ENCODE assay signal across 25 cellular contexts in the genomic region with DNA sequence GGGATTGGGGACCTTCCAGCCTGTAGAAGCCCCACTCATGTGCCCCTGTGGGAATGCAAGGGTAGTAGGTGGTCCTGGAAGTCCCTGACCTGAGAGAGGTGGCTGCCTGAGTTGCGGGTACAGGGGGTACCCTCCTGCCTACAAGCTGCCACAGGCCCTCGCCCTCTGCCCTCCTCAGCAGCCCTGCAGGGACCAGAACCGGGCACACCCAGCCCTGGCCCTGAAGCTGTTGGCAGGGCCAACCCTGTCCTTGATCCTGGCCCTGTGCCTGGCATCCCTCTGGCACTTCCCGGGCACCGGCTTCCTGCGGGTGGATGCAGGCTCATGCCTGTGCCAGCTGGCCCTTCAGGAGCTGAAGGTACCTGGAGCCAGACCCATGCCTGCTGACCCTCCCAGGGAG. TPM values are rescaled to one million over a fixed set of nuclear protein-coding genes. Genes with fewer than 3 reads are reported as not detected.
DNase-seq lines count a peak whose midpoint lies in the region; ATAC-seq, FAIRE-seq and TF ChIP-seq lines count a peak whose summit lies in the region.
"Had no signal": no experiment of that assay in that cellular context is flagged by ENCODE, and none has a peak within 500 bp of the region (broad histone marks: within the 10 kb centered on the region; RNA-seq: fewer than 3 reads in every experiment).

No MANE protein-coding gene starts in this region.

- DNase-seq in GM13976 (ENCODE audit: low spot score) (peak; percentile 28), bronchial epithelial cell (ENCODE audit: low read depth) (no peak), kidney (peak; percentile 67), prostate gland (ENCODE audit: low spot score) (peak; percentile 27), NCI-H187 (lab: John Stamatoyannopoulos, UW) (no peak), sigmoid colon (no peak), foreskin keratinocyte (no peak)
- DNase-seq in stimulated activated CD4-positive, alpha-beta T cell treated with anti-CD3 and anti-CD28 coated beads, Interleukin-2, amount 100 ng/mL, for 48 hours, result no peak
- DNase-seq: activated CD4-positive, alpha-beta T cell treated with anti-CD3 and anti-CD28 coated beads for 4 hours; activated naive CD8-positive, alpha-beta T cell treated with anti-CD3 and anti-CD28 coated beads, Interleukin-2, amount 10 ng/mL, durations not matched to agents 7 days and 5 days; Calu3; GOT3; kidney glomerular epithelial cell; NCI-H1092; NCI-H2029; NCI-H446 treated with DMSO at 0.1 percent for 48 hours; NK-92 treated with Interleukin-12 subunit alpha and Interleukin-12 subunit beta, amount 100 ng/mL, for 24 hours; stimulated activated CD4-positive, alpha-beta T cell treated with anti-CD3 and anti-CD28 coated beads, Interleukin-12 subunit alpha, Interleukin-12 subunit beta, amount 100 ng/mL, for 4 hours; T-helper 17 cell had no signal

- ATAC-seq in foreskin keratinocyte, result no peak
- ATAC-seq: T-helper 17 cell had no signal

- TF ChIP-seq CTCF in GM13976 (IDR thresholded peaks at IDR 0.05; ENCODE audit: borderline replicate concordance, control extremely low read depth, extremely low read depth, insufficient read depth, missing control alignments) (no peak), bronchial epithelial cell (IDR thresholded peaks at IDR 0.05; ENCODE audit: insufficient read depth, low read length, severe bottlenecking) (no peak), kidney (IDR thresholded peaks at IDR 0.05; ENCODE audit: borderline replicate concordance, extremely low read depth, insufficient read depth) (no peak), prostate gland (IDR thresholded peaks at IDR 0.05) (no peak), sigmoid colon (IDR thresholded peaks at IDR 0.05) (no peak), foreskin keratinocyte (conservative IDR thresholded peaks at IDR 0.05) (no peak)

- H3K27me3 ChIP-seq in bronchial epithelial cell (ENCODE audit: control insufficient read depth, insufficient read depth, low read length) (no peaks in the 10 kb centered on the region), prostate gland (replicated peaks; ENCODE audit: insufficient read depth) (no peaks in the 10 kb centered on the region), sigmoid colon (no peaks in the 10 kb centered on the region), foreskin keratinocyte (peaks cover 10% of the 10 kb centered on the region)
- H3K27me3 ChIP-seq: Peyer's patch, vagina had no signal

- H3K9me3 ChIP-seq in kidney (ENCODE audit: control insufficient read depth in 1 of 2, low read length in 2 of 2), result no peaks in the 10 kb centered on the region
- no peaks in the 10 kb centered on the region for H3K9me3 ChIP-seq in prostate gland
- no peaks in the 10 kb centered on the region for H3K9me3 ChIP-seq in sigmoid colon
- H3K9me3 ChIP-seq: BLaER1 treated with 17β-estradiol and CSF1 and Interleukin-3, amounts not matched to agents 10 nM and 100 nM; Peyer's patch; vagina had no signal

- H3K27ac ChIP-seq in kidney (ENCODE audit: low read depth in 2 of 2, low read length in 2 of 2), result no peak overlapping the region
- no peak overlapping the region for H3K27ac ChIP-seq in prostate gland
- no peak overlapping the region for H3K27ac ChIP-seq in sigmoid colon
- H3K27ac ChIP-seq in foreskin keratinocyte, result no peak overlapping the region
- H3K27ac ChIP-seq: BLaER1 treated with 17β-estradiol and CSF1 and Interleukin-3, amounts not matched to agents 10 nM and 100 nM; coronary artery; Peyer's patch; SK-N-MC; vagina had no signal

- in situ Hi-C loops in GM13976 (cut with MboI; ENCODE audit: low sequenced_read_pairs, unreplicated experiment), result no loop called here

- WGBS in prostate gland, result 48% methylated on average over 6 of the region's 6 CpGs
- 37 to 77% methylated on average over 6 of the region's 6 CpGs for WGBS in sigmoid colon, 2 donors

- H3K4me1 ChIP-seq in kidney (ENCODE audit: control insufficient read depth in 1 of 2, insufficient read depth in 1 of 2, low read depth in 1 of 2, low read length in 2 of 2) (peaks cover 0 to 4% of the 10 kb centered on the region in 2 donors), prostate gland (replicated peaks) (no peaks in the 10 kb centered on the region), sigmoid colon (peaks cover 0 to 28% (median 20%) of the 10 kb centered on the region in 4 donors), foreskin keratinocyte (no peaks in the 10 kb centered on the region)

- TF ChIP-seq POLR2A in prostate gland (IDR thresholded peaks at IDR 0.05) (no peak), sigmoid colon (IDR thresholded peaks at IDR 0.05) (no peak)

- intact Hi-C loops in kidney (cut with DNase I) (no loop called here), prostate gland (cut with DNase I) (no loop called here), sigmoid colon (cut with DNase I) (no loop called here)

- no peak for TF ChIP-seq EP300 in sigmoid colon (IDR thresholded peaks at IDR 0.05)

- H3K9ac ChIP-seq in kidney (ENCODE audit: low read length in 2 of 2), result no peak overlapping the region
- H3K9ac ChIP-seq: BLaER1 treated with 17β-estradiol and CSF1 and Interleukin-3, amounts not matched to agents 10 nM and 100 nM had no signal

- no peak overlapping the region for H3K4me3 ChIP-seq in bronchial epithelial cell (ENCODE audit: low read depth, low read length)
- no peak overlapping the region for H3K4me3 ChIP-seq in kidney (ENCODE audit: low read length in 2 of 2)
- H3K4me3 ChIP-seq in prostate gland, result no peak overlapping the region
- H3K4me3 ChIP-seq in sigmoid colon, result no peak overlapping the region
- H3K4me3 ChIP-seq: BLaER1 treated with 17β-estradiol and CSF1 and Interleukin-3, amounts not matched to agents 10 nM and 100 nM; coronary artery; Peyer's patch; SK-N-MC; vagina had no signal

- H3K36me3 ChIP-seq in bronchial epithelial cell (ENCODE audit: control insufficient read depth, insufficient read depth, low read length) (no peaks in the 10 kb centered on the region), kidney (ENCODE audit: control insufficient read depth in 1 of 2, insufficient read depth in 2 of 2, low read length in 2 of 2) (no peaks in the 10 kb centered on the region), prostate gland (no peaks in the 10 kb centered on the region), sigmoid colon (no peaks in the 10 kb centered on the region)
- H3K36me3 ChIP-seq: BLaER1 treated with 17β-estradiol and CSF1 and Interleukin-3, amounts not matched to agents 10 nM and 100 nM; Peyer's patch; vagina had no signal

- peak; percentile 43 for FAIRE-seq in bronchial epithelial cell (lab: Jason Lieb, UNC)
- FAIRE-seq in kidney (lab: Jason Lieb, UNC), result no peak

RNA-seq across cellular contexts. Expression of gene ELN, which starts 54.9 kb away (rescaled TPM):
- total RNA-seq in bronchial epithelial cell (under 0.01 TPM in 2 replicates), kidney (44.8 TPM), prostate gland (10 to 100 TPM; 34.7 to 93.4 TPM), sigmoid colon (100 to 1,000 TPM in 1 of 4 donors, 10 to 100 TPM in 3; 13.3 to 174 (median 36.4) TPM), foreskin keratinocyte (not detected in 2 replicates)
- polyA plus RNA-seq in kidney (ENCODE audit: insufficient read depth, low read depth, low replicate concordance) (14.9 TPM), sigmoid colon (10 to 100 TPM in 1 of 3 donors, 1 to 10 TPM in 2; 2.5 to 41.2 (median 6.6) TPM), foreskin keratinocyte (not detected in 2 replicates)
- total RNA-seq: activated naive CD8-positive, alpha-beta T cell treated with anti-CD3 and anti-CD28 coated beads, Interleukin-2, amount 10 ng/mL, durations not matched to agents 7 days and 5 days; mononuclear cell; T-helper 17 cell had no signal

Comparison
In these comparisons a context has a peak if more than half of its experiments do, and no peak if none do; other contexts are left out.
1. DNase-seq: peak in GM13976 (single experiment), kidney (single experiment) and prostate gland (single experiment); none in bronchial epithelial cell (single experiment), NCI-H187 (0 of 2), sigmoid colon (single experiment), stimulated activated CD4-positive, alpha-beta T cell treated with anti-CD3 and anti-CD28 coated beads, Interleukin-2, amount 100 ng/mL, for 48 hours (0 of 2) and foreskin keratinocyte (0 of 2).
2. RNA of gene ELN, which starts 54.9 kb away (total RNA-seq): 34.7 to 93.4 TPM in prostate gland, 44.8 TPM in kidney (single experiment) and 13.3 to 174 TPM in sigmoid colon; under 0.01 TPM in bronchial epithelial cell and not detected in foreskin keratinocyte; every median in the first group is over 10 times any median in the second.